Comparison of ENCODE assay signal across 1 cellular context in genomic region chr14:100755649-100756048, GRCh38.
TF ChIP-seq lines count a peak whose summit lies in the region.

No MANE protein-coding gene starts in this region.

TF ChIP-seq in K562, 482 proteins besides CTCF, POLR2A, EP300 and RAD21 (continued from another document):
- TF ChIP-seq, protein P1, sequence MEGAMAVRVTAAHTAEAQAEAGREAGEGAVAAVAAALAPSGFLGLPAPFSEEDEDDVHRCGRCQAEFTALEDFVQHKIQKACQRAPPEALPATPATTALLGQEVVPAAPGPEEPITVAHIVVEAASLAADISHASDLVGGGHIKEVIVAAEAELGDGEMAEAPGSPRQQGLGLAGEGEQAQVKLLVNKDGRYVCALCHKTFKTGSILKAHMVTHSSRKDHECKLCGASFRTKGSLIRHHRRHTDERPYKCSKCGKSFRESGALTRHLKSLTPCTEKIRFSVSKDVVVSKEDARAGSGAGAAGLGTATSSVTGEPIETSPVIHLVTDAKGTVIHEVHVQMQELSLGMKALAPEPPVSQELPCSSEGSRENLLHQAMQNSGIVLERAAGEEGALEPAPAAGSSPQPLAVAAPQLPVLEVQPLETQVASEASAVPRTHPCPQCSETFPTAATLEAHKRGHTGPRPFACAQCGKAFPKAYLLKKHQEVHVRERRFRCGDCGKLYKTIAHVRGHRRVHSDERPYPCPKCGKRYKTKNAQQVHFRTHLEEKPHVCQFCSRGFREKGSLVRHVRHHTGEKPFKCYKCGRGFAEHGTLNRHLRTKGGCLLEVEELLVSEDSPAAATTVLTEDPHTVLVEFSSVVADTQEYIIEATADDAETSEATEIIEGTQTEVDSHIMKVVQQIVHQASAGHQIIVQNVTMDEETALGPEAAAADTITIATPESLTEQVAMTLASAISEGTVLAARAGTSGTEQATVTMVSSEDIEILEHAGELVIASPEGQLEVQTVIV (CRISPR knock-in tag; IDR thresholded peaks at IDR 0.05; ENCODE audit: borderline replicate concordance), result no peak
- TF ChIP-seq TCF3 (CRISPR knock-in tag; IDR thresholded peaks at IDR 0.05), result peak; percentile 78
- no peak for TF ChIP-seq HMG20B (CRISPR knock-in tag; IDR thresholded peaks at IDR 0.05)
- no peak for TF ChIP-seq SRSF9 (IDR thresholded peaks at IDR 0.05; ENCODE audit: borderline replicate concordance, low read depth, low read length)
- TF ChIP-seq ZEB2 (IDR thresholded peaks at IDR 0.05), result peak; percentile 64; the same call in 1 of the 2 replicates
- TF ChIP-seq HBP1 (CRISPR knock-in tag; IDR thresholded peaks at IDR 0.05), result no peak
- TF ChIP-seq PPARD (CRISPR knock-in tag; IDR thresholded peaks at IDR 0.05), result no peak
- TF ChIP-seq, protein P2, sequence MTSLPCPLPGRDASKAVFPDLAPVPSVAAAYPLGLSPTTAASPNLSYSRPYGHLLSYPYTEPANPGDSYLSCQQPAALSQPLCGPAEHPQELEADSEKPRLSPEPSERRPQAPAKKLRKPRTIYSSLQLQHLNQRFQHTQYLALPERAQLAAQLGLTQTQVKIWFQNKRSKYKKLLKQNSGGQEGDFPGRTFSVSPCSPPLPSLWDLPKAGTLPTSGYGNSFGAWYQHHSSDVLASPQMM (CRISPR knock-in tag; IDR thresholded peaks at IDR 0.05), result no peak
- TF ChIP-seq TAF15 (IDR thresholded peaks at IDR 0.05; ENCODE audit: low read depth, low read length), result no peak
- TF ChIP-seq NR2C1 (IDR thresholded peaks at IDR 0.05), result 0 out of 2 replicates have a peak, but pooled peaks have one; percentile 16
- peak; percentile 32; the same call in 1 of the 2 replicates for TF ChIP-seq NR2C1 (tag; IDR thresholded peaks at IDR 0.05)
- no peak for TF ChIP-seq SREBF2 (CRISPR knock-in tag; IDR thresholded peaks at IDR 0.05)
- no peak for TF ChIP-seq ASH1L (IDR thresholded peaks at IDR 0.05; ENCODE audit: borderline replicate concordance, low read depth, partially characterized antibody)
- TF ChIP-seq HLTF (IDR thresholded peaks at IDR 0.05), result no peak
- TF ChIP-seq CHD2 (IDR thresholded peaks at IDR 0.05; ENCODE audit: low read depth, low read length), result no peak
- TF ChIP-seq, protein P3, sequence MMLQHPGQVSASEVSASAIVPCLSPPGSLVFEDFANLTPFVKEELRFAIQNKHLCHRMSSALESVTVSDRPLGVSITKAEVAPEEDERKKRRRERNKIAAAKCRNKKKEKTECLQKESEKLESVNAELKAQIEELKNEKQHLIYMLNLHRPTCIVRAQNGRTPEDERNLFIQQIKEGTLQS (IDR thresholded peaks at IDR 0.05), result peak; percentile 97
- TF ChIP-seq, protein P3 (CRISPR knock-in tag; conservative IDR thresholded peaks at IDR 0.05), result peak; percentile 77
- TF ChIP-seq FOXK1 (CRISPR knock-in tag; IDR thresholded peaks at IDR 0.05; ENCODE audit: borderline replicate concordance), result no peak
TF ChIP-seq in K562: peak in this region for 74.
